ENCODE assay signal across 13 cellular contexts in the genomic region with DNA sequence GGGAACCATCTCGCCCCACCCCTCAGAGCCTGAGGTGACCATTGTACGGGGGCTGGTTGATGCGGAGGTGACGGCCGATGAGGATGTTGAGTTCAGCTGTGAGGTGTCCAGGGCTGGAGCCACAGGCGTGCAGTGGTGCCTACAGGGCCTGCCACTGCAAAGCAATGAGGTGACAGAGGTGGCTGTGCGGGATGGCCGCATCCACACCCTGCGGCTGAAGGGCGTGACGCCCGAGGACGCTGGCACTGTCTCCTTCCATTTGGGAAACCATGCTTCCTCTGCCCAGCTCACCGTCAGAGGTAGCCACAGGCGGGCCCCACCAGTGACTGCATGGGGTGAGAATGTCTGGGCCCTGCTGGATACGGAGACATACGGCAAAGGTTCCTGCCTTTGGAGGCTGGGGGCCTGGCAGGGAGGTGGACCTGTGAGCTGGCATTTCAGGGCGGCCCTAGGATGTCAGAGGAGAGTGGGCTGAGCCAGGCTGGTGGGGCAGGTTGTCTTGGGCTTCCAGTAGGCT.
"Had no signal": no experiment of that assay in that cellular context is flagged by ENCODE, and none has a peak within 500 bp of the region (broad histone marks: within the 10 kb centered on the region; RNA-seq: fewer than 3 reads in every experiment).

No MANE protein-coding gene starts in this region.

- ATAC-seq: effector memory CD8-positive, alpha-beta T cell; naive thymus-derived CD4-positive, alpha-beta T cell had no signal

- DNase-seq: activated CD4-positive, alpha-beta T cell treated with anti-CD3 and anti-CD28 coated beads, Interleukin-2, amount 50 U/mL, for 48 hours; activated effector memory CD4-positive, alpha-beta T cell treated with Interleukin-2 at 50 U/mL for 16 hours; effector memory CD8-positive, alpha-beta T cell; esophagus squamous epithelium; left ventricle myocardium inferior; mesenchymal stem cell; naive thymus-derived CD4-positive, alpha-beta T cell; stimulated activated CD4-positive, alpha-beta T cell treated with anti-CD3 and anti-CD28 coated beads, Interleukin-2, amount 100 ng/mL, for 24 hours; transverse colon had no signal

- H3K27ac Mint-ChIP-seq: activated naive CD8-positive, alpha-beta T cell; activated T-cell treated with anti-CD3 and anti-CD28 coated beads, Interleukin-2, amount 50 U/mL, for 24 hours; effector memory CD8-positive, alpha-beta T cell; stimulated activated naive CD8-positive, alpha-beta T cell treated with anti-CD3 and anti-CD28 coated beads, Interleukin-15, Interleukin-2, amounts not matched to agents 100 ng/mL and 50 ng/mL, for 24 hours; T-helper 1 cell treated with Interleukin-12 subunit alpha and Interleukin-12 subunit beta and Interleukin-4 antibody, amounts not matched to agents 30 μg/mL and 1 μg/mL, for 36 hours had no signal

- H3K27me3 Mint-ChIP-seq: activated naive CD8-positive, alpha-beta T cell; activated T-cell treated with anti-CD3 and anti-CD28 coated beads, Interleukin-2, amount 50 U/mL, for 24 hours; naive thymus-derived CD4-positive, alpha-beta T cell; stimulated activated naive CD8-positive, alpha-beta T cell treated with anti-CD3 and anti-CD28 coated beads, Interleukin-15, Interleukin-2, amounts not matched to agents 100 ng/mL and 50 ng/mL, for 24 hours had no signal

- H3K4me3 Mint-ChIP-seq: activated naive CD8-positive, alpha-beta T cell; activated T-cell treated with anti-CD3 and anti-CD28 coated beads, Interleukin-2, amount 50 U/mL, for 24 hours; effector memory CD8-positive, alpha-beta T cell; naive thymus-derived CD4-positive, alpha-beta T cell; stimulated activated naive CD8-positive, alpha-beta T cell treated with anti-CD3 and anti-CD28 coated beads, Interleukin-15, Interleukin-2, amounts not matched to agents 100 ng/mL and 50 ng/mL, for 24 hours; T-helper 1 cell treated with Interleukin-12 subunit alpha and Interleukin-12 subunit beta and Interleukin-4 antibody, amounts not matched to agents 30 μg/mL and 1 μg/mL, for 36 hours had no signal
